ENCODE assay signal across 19 cellular contexts in genomic region chr10:130930821-130931220, GRCh38.
DNase-seq lines count a peak whose midpoint lies in the region; ATAC-seq and TF ChIP-seq lines count a peak whose summit lies in the region.
"Had no signal": no experiment of that assay in that cellular context is flagged by ENCODE, and none has a peak within 500 bp of the region (broad histone marks: within the 10 kb centered on the region; RNA-seq: fewer than 3 reads in every experiment).

No MANE protein-coding gene starts in this region.

- H3K9me3 Mint-ChIP-seq in activated CD8-positive, alpha-beta memory T cell treated with anti-CD3 and anti-CD28 coated beads, Interleukin-2, amount 10 ng/mL, durations not matched to agents 7 days and 5 days (ENCODE audit: low read depth): no peaks in the 10 kb centered on the region
- H3K9me3 Mint-ChIP-seq: CD14-positive monocyte; CD4-positive, alpha-beta T cell had no signal

- H3K36me3 Mint-ChIP-seq in activated CD8-positive, alpha-beta memory T cell treated with anti-CD3 and anti-CD28 coated beads, Interleukin-2, amount 10 ng/mL, durations not matched to agents 7 days and 5 days: no peaks in the 10 kb centered on the region
- H3K36me3 Mint-ChIP-seq: CD14-positive monocyte; CD8-positive, alpha-beta memory T cell had no signal

- no peak overlapping the region for H3K4me3 ChIP-seq in vagina
- H3K4me3 ChIP-seq: BLaER1 treated with 17β-estradiol and CSF1 and Interleukin-3, amounts not matched to agents 10 nM and 100 nM; GM12878; GM23338 had no signal

- TF ChIP-seq POLR2A in vagina (IDR thresholded peaks at IDR 0.05): no peak

- no peaks in the 10 kb centered on the region for H3K27me3 Mint-ChIP-seq in activated CD8-positive, alpha-beta memory T cell treated with anti-CD3 and anti-CD28 coated beads, Interleukin-2, amount 10 ng/mL, durations not matched to agents 7 days and 5 days
- H3K27me3 Mint-ChIP-seq: B cell; CD4-positive, alpha-beta T cell had no signal

- no peaks in the 10 kb centered on the region for H3K27me3 ChIP-seq in vagina
- H3K27me3 ChIP-seq: BLaER1 treated with 17β-estradiol and CSF1 and Interleukin-3, amounts not matched to agents 10 nM and 100 nM had no signal

- no peaks in the 10 kb centered on the region for H3K4me1 Mint-ChIP-seq in activated CD8-positive, alpha-beta memory T cell treated with anti-CD3 and anti-CD28 coated beads, Interleukin-2, amount 10 ng/mL, durations not matched to agents 7 days and 5 days
- H3K4me1 Mint-ChIP-seq: B cell; CD14-positive monocyte; CD8-positive, alpha-beta memory T cell had no signal

- H3K4me3 Mint-ChIP-seq in activated CD8-positive, alpha-beta memory T cell treated with anti-CD3 and anti-CD28 coated beads, Interleukin-2, amount 10 ng/mL, durations not matched to agents 7 days and 5 days: no peak overlapping the region
- H3K4me3 Mint-ChIP-seq: B cell; CD14-positive monocyte; CD4-positive, alpha-beta T cell; CD8-positive, alpha-beta memory T cell; GM23338 had no signal

- peak; percentile 3 for DNase-seq in activated CD8-positive, alpha-beta memory T cell treated with anti-CD3 and anti-CD28 coated beads for 24 hours
- no peak for DNase-seq in activated CD8-positive, alpha-beta memory T cell treated with anti-CD3 and anti-CD28 coated beads, Interleukin-2, amount 10 ng/mL, durations not matched to agents 7 days and 5 days
- peak; percentile 25 for DNase-seq in islet precursor cell
- peak; percentile 70 to 79 for DNase-seq in vagina (ENCODE audit: extremely low spot score in 2 of 2)
- no peak for DNase-seq in activated gamma-delta T cell treated with Interleukin-2 at 50 U/mL for 16 hours
- no peak for DNase-seq in NCI-H2081 treated with DMSO at 0.1 percent for 48 hours (lab: John Stamatoyannopoulos, UW)
- DNase-seq: CD4-positive, alpha-beta T cell; CD8-positive, alpha-beta memory T cell; DMS 273 treated with DMSO at 0.1 percent for 48 hours; DMS79; EL; GDM1; HCEC 1CT had no signal

- no peaks in the 10 kb centered on the region for H3K36me3 ChIP-seq in vagina
- H3K36me3 ChIP-seq: BLaER1 treated with 17β-estradiol and CSF1 and Interleukin-3, amounts not matched to agents 10 nM and 100 nM had no signal

- TF ChIP-seq CTCF in vagina (IDR thresholded peaks at IDR 0.05): no peak

- ATAC-seq in activated CD8-positive, alpha-beta memory T cell treated with anti-CD3 and anti-CD28 coated beads, Interleukin-2, amount 10 ng/mL, durations not matched to agents 7 days and 5 days: no peak
- ATAC-seq: GM12878, GM23338 had no signal

- CTCF ChIA-PET in activated CD8-positive, alpha-beta memory T cell treated with anti-CD3 and anti-CD28 coated beads, Interleukin-2, amount 10 ng/mL, durations not matched to agents 7 days and 5 days (lab: Charles Lee): no interaction called here

- intact Hi-C loops in vagina (cut with DNase I): no loop called here

- no peak overlapping the region for H3K27ac Mint-ChIP-seq in activated CD8-positive, alpha-beta memory T cell treated with anti-CD3 and anti-CD28 coated beads, Interleukin-2, amount 10 ng/mL, durations not matched to agents 7 days and 5 days
- H3K27ac Mint-ChIP-seq: B cell; CD14-positive monocyte; CD4-positive, alpha-beta T cell; CD8-positive, alpha-beta memory T cell; GM23338 had no signal

- H3K9me3 ChIP-seq in vagina: no peaks in the 10 kb centered on the region
- H3K9me3 ChIP-seq: BLaER1 treated with 17β-estradiol and CSF1 and Interleukin-3, amounts not matched to agents 10 nM and 100 nM had no signal

- H3K27ac ChIP-seq in vagina: no peak overlapping the region
- H3K27ac ChIP-seq: 22Rv1; BLaER1 treated with 17β-estradiol and CSF1 and Interleukin-3, amounts not matched to agents 10 nM and 100 nM had no signal

- no peaks in the 10 kb centered on the region for H3K4me1 ChIP-seq in vagina

Comparison
In these comparisons a context has a peak if more than half of its experiments do, and no peak if none do; other contexts are left out.
1. DNase-seq: peak in activated CD8-positive, alpha-beta memory T cell treated with anti-CD3 and anti-CD28 coated beads for 24 hours (single experiment), islet precursor cell (single experiment) and vagina (2 of 2); none in activated CD8-positive, alpha-beta memory T cell treated with anti-CD3 and anti-CD28 coated beads, Interleukin-2, amount 10 ng/mL, durations not matched to agents 7 days and 5 days (single experiment), activated gamma-delta T cell treated with Interleukin-2 at 50 U/mL for 16 hours (single experiment) and NCI-H2081 treated with DMSO at 0.1 percent for 48 hours (single experiment).